10 cellular contexts compared by ENCODE assay signal in the genomic region with DNA sequence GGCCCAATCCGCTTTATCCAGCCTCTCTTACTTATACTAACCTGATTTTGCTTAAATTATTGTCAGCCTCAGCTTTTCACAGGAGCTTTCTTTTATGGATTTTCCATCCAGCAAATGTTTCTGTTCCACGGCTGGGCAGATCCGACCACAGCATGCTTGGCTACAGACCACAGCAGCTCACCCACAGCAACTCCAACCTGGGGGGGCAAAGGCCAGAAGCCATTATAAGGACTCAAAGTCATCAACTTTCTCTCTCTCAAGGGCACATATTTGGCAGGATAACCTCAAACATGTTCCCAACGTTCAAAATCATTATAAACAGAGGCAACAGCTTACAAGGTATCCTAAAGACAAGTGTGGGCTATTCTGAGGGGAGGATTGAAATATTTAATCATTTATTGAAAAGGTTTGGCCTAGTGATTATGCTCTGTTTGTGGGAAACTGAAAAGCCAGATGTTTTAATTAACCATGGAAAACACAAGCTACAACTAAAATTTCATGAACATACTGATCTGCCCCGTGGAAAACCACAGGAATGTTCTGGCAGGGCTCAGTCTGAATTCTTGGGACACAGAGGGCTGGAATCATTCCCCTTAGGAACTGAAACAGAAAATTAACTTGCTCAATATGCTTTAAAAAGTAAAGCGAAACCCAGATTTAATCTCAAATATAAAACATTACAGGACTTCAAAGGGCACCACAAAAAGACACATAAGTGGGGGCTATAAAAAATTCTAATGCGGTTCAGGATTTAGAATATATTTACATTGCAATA.
DNase-seq lines count a peak whose midpoint lies in the region; ATAC-seq and TF ChIP-seq lines count a peak whose summit lies in the region.
"Had no signal": no experiment of that assay in that cellular context is flagged by ENCODE, and none has a peak within 500 bp of the region (broad histone marks: within the 10 kb centered on the region; RNA-seq: fewer than 3 reads in every experiment).

No MANE protein-coding gene starts in this region.

- H3K9ac ChIP-seq in SK-N-MC (ENCODE audit: insufficient read length) = no peak overlapping the region

- no peaks in the 10 kb centered on the region for H3K27me3 Mint-ChIP-seq in osteocyte (ENCODE audit: unreplicated experiment)
- H3K27me3 Mint-ChIP-seq in CD4-positive, alpha-beta T cell = peaks cover 11% of the 10 kb centered on the region

- H3K4me3 ChIP-seq in SK-N-MC (no peak overlapping the region), fibroblast of the aortic adventitia (ENCODE audit: low read depth, low read length) (peak overlapping the region; percentile 20)

- ATAC-seq in GM21825 (IDR thresholded peaks at IDR 0.05; ENCODE audit: unreplicated experiment) (no peak), GM19395 (IDR thresholded peaks at IDR 0.05; ENCODE audit: unreplicated experiment) (no peak)
- ATAC-seq in CD4-positive, alpha-beta T cell (ENCODE audit: poor library complexity) = no peak

- CTCF ChIA-PET in CD4-positive, alpha-beta T cell (lab: Charles Lee) = no interaction called here

- POLR2A ChIA-PET in CD4-positive, alpha-beta T cell (lab: Charles Lee) = no interaction called here

- DNase-seq in AG08396 (ENCODE audit: low spot score) = peak; percentile 78
- DNase-seq in SK-N-MC (ENCODE audit: low read depth, low spot score) = peak; percentile 95
- peak; percentile 97 for DNase-seq in fibroblast of the aortic adventitia (ENCODE audit: low read depth)
- no peak for DNase-seq in osteocyte (ENCODE audit: extremely low spot score, unreplicated experiment)
- DNase-seq in C1 segment of cervical spinal cord (lab: John Stamatoyannopoulos, UW) = no peak
- no peak for DNase-seq in CD4-positive, alpha-beta T cell
- DNase-seq: Calu3; stimulated activated CD4-positive, alpha-beta T cell treated with anti-CD3 and anti-CD28 coated beads, Interleukin-1b, Interleukin-23, amount 100 ng/mL, for 48 hours had no signal

- peaks cover 9% of the 10 kb centered on the region for H3K36me3 Mint-ChIP-seq in osteocyte (ENCODE audit: unreplicated experiment)
- H3K36me3 Mint-ChIP-seq in CD4-positive, alpha-beta T cell (ENCODE audit: low read depth) = no peaks in the 10 kb centered on the region

- no peaks in the 10 kb centered on the region for H3K9me3 ChIP-seq in SK-N-MC (ENCODE audit: low read depth, low read length)
- H3K9me3 ChIP-seq in CD4-positive, alpha-beta T cell (ENCODE audit: control insufficient read depth, low read length) = no peaks in the 10 kb centered on the region

- peak overlapping the region; percentile 98 for H3K27ac Mint-ChIP-seq in osteocyte (ENCODE audit: unreplicated experiment)
- no peak overlapping the region for H3K27ac Mint-ChIP-seq in CD4-positive, alpha-beta T cell

- peaks cover 65% of the 10 kb centered on the region for H3K4me1 Mint-ChIP-seq in osteocyte (ENCODE audit: unreplicated experiment)
- no peaks in the 10 kb centered on the region for H3K4me1 Mint-ChIP-seq in CD4-positive, alpha-beta T cell (ENCODE audit: low read depth)

- no peaks in the 10 kb centered on the region for H3K9me3 Mint-ChIP-seq in osteocyte (ENCODE audit: unreplicated experiment)
- H3K9me3 Mint-ChIP-seq in CD4-positive, alpha-beta T cell = no peaks in the 10 kb centered on the region

- H3K27me3 ChIP-seq in CD4-positive, alpha-beta T cell (ENCODE audit: control insufficient read depth, insufficient read depth, low read length) = no peaks in the 10 kb centered on the region

- H3K27ac ChIP-seq in SK-N-MC = no peak overlapping the region
- H3K27ac ChIP-seq in CD4-positive, alpha-beta T cell (ENCODE audit: low read depth, low read length) = no peak overlapping the region

- peaks cover 9% of the 10 kb centered on the region; the same call in 1 of the 2 replicates for H3K36me3 ChIP-seq in SK-N-MC (ENCODE audit: insufficient read depth, low read length)

- intact Hi-C loops in CD4-positive, alpha-beta T cell (cut with DNase I, micrococcal nuclease) = no loop called here

- TF ChIP-seq CTCF in fibroblast of the aortic adventitia (IDR thresholded peaks at IDR 0.05; ENCODE audit: insufficient read depth, low read length) = no peak
- TF ChIP-seq CTCF in osteocyte (IDR thresholded peaks at IDR 0.05) = no peak
- TF ChIP-seq CTCF in CD4-positive, alpha-beta T cell (IDR thresholded peaks at IDR 0.05) = no peak

- H3K4me3 Mint-ChIP-seq in osteocyte (ENCODE audit: unreplicated experiment) = peak overlapping the region; percentile 58
- no peak overlapping the region for H3K4me3 Mint-ChIP-seq in CD4-positive, alpha-beta T cell

Comparison
In these comparisons a context has a peak if more than half of its experiments do, and no peak if none do; other contexts are left out.
1. DNase-seq: peak in AG08396 (single experiment), SK-N-MC (single experiment) and fibroblast of the aortic adventitia (single experiment); none in osteocyte (single experiment), C1 segment of cervical spinal cord (0 of 14) and CD4-positive, alpha-beta T cell (0 of 10).